ENCODE assay signal across 1 cellular context in the genomic region with DNA sequence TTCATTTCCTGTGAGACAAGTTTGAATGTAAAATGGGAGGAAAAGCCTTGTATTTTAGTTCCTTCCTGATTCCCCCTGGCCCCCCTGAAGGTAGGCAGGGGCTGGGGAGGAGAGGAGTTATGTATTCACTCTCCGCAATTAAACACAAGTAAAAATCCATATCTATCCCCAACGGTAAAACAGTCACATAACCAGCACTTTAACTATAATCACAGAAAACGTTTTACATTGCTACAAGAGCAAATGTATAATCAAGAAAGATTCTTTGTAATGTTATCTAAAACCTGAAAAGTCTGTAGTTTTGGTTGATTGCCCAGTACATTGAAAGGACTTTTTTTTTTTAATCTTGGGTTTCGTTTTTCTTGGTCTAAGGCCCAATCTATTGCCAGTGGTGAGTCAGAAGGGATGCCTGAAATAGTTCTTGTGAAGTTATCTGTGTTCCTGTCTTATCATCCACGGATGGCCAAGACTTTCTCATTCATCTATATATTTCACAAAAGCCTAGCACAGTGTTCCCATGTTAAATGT.
TF ChIP-seq lines count a peak whose summit lies in the region.

No MANE protein-coding gene starts in this region.

TF ChIP-seq in HEK293, 187 proteins besides CTCF, POLR2A, EP300 and RAD21 (continued from another document):
- no peak for TF ChIP-seq ZNF148 (tag by site-specific recombination; IDR thresholded peaks at IDR 0.05; ENCODE audit: borderline replicate concordance)
- TF ChIP-seq ZBTB8A (tag by site-specific recombination; IDR thresholded peaks at IDR 0.05) = no peak
- no peak for TF ChIP-seq ZNF132 (tag by site-specific recombination; IDR thresholded peaks at IDR 0.05; ENCODE audit: borderline replicate concordance)
- no peak for TF ChIP-seq ZNF311 (tag by site-specific recombination; IDR thresholded peaks at IDR 0.05; ENCODE audit: borderline replicate concordance)
- TF ChIP-seq, protein P1, sequence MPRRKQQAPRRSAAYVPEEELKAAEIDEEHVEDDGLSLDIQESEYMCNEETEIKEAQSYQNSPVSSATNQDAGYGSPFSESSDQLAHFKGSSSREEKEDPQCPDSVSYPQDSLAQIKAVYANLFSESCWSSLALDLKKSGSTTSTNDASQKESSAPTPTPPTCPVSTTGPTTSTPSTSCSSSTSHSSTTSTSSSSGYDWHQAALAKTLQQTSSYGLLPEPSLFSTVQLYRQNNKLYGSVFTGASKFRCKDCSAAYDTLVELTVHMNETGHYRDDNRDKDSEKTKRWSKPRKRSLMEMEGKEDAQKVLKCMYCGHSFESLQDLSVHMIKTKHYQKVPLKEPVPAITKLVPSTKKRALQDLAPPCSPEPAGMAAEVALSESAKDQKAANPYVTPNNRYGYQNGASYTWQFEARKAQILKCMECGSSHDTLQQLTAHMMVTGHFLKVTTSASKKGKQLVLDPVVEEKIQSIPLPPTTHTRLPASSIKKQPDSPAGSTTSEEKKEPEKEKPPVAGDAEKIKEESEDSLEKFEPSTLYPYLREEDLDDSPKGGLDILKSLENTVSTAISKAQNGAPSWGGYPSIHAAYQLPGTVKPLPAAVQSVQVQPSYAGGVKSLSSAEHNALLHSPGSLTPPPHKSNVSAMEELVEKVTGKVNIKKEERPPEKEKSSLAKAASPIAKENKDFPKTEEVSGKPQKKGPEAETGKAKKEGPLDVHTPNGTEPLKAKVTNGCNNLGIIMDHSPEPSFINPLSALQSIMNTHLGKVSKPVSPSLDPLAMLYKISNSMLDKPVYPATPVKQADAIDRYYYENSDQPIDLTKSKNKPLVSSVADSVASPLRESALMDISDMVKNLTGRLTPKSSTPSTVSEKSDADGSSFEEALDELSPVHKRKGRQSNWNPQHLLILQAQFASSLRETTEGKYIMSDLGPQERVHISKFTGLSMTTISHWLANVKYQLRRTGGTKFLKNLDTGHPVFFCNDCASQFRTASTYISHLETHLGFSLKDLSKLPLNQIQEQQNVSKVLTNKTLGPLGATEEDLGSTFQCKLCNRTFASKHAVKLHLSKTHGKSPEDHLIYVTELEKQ (tag by site-specific recombination; IDR thresholded peaks at IDR 0.05; ENCODE audit: borderline replicate concordance) = no peak
- peak; percentile 66 for TF ChIP-seq ZBTB17 (tag by site-specific recombination; IDR thresholded peaks at IDR 0.05)
